Comparison of ENCODE assay signal across 8 cellular contexts in genomic region chr22:49929553-49929979, GRCh38. TPM values are rescaled to one million over a fixed set of nuclear protein-coding genes. Genes with fewer than 3 reads are reported as not detected.
DNase-seq lines count a peak whose midpoint lies in the region; ATAC-seq and TF ChIP-seq lines count a peak whose summit lies in the region.

No MANE protein-coding gene starts in this region.

- peaks cover 46% of the 10 kb centered on the region for H3K36me3 Mint-ChIP-seq in Calu3 (ENCODE audit: insufficient read depth, unreplicated experiment)

- H3K4me3 ChIP-seq in SK-N-SH (ENCODE audit: low read depth in 2 of 2, low read length in 1 of 2) (no peak overlapping the region), right atrium auricular region (peak overlapping the region in 1 of 2 donors; percentile 18)

- peak; percentile 92 for TF ChIP-seq CTCF in Calu3 (IDR thresholded peaks at IDR 0.05; ENCODE audit: unreplicated experiment)
- TF ChIP-seq CTCF in SK-N-SH (IDR thresholded peaks at IDR 0.05) = peak; percentile 66
- peak; percentile 94 to 98 for TF ChIP-seq CTCF in right atrium auricular region (IDR thresholded peaks at IDR 0.05)

- no peak overlapping the region for H2AFZ ChIP-seq in SK-N-SH (ENCODE audit: low read depth)

- H3K27ac Mint-ChIP-seq in Calu3 (ENCODE audit: unreplicated experiment) = no peak overlapping the region

- no peak for TF ChIP-seq EP300 in SK-N-SH (IDR thresholded peaks at IDR 0.05; ENCODE audit: borderline replicate concordance in 1 of 2, low read depth in 1 of 2, low read length in 1 of 2)

- DNase-seq in Calu3 (peak; percentile 89), SK-N-SH (peak; percentile 97), right atrium auricular region (ENCODE audit: low spot score) (no peak), A172 (ENCODE audit: low spot score) (no peak), Ammon's horn (ENCODE audit: low spot score) (no peak)
- peak; percentile 82 for DNase-seq in activated naive CD4-positive, alpha-beta T cell treated with anti-CD3 and anti-CD28 coated beads, Interleukin-2, amount 50 U/mL, for 16 hours
- DNase-seq in stimulated activated CD4-positive, alpha-beta T cell treated with anti-CD3 and anti-CD28 coated beads, Interleukin-15, amount 100 ng/mL, for 48 hours (ENCODE audit: low read depth in 2 of 2) = peak; percentile 45 to 74

- H3K27me3 Mint-ChIP-seq in Calu3 (ENCODE audit: unreplicated experiment) = no peaks in the 10 kb centered on the region

- H4K20me1 ChIP-seq in SK-N-SH (ENCODE audit: insufficient read depth) = no peaks in the 10 kb centered on the region

- intact Hi-C loops in Calu3 (cut with micrococcal nuclease; ENCODE audit: unreplicated experiment) = no loop called here

- no peaks in the 10 kb centered on the region for H3K9me3 Mint-ChIP-seq in Calu3 (ENCODE audit: low read depth, unreplicated experiment)

- no peaks in the 10 kb centered on the region for H3K79me2 ChIP-seq in SK-N-SH (ENCODE audit: insufficient read depth)

- POLR2A ChIA-PET in SK-N-SH (lab: Yijun Ruan, JAX) = no interaction called here

- WGBS in SK-N-SH (ENCODE audit: low lambda C conversion rate) = 29% methylated on average over 2 of the region's 42 CpGs

- no peaks in the 10 kb centered on the region for H3F3A ChIP-seq in SK-N-SH (replicated peaks; ENCODE audit: insufficient read depth)

- no peak overlapping the region for H3K9ac ChIP-seq in SK-N-SH

- H3K36me3 ChIP-seq in SK-N-SH (replicated peaks in 1 of 2; ENCODE audit: control insufficient read depth in 1 of 2, insufficient read depth in 2 of 2, low read length in 1 of 2) = peaks cover 0 to 5% of the 10 kb centered on the region in 2 experiments
- peaks cover 11% of the 10 kb centered on the region for H3K36me3 ChIP-seq in right atrium auricular region

- H3K9me3 ChIP-seq in SK-N-SH = no peaks in the 10 kb centered on the region
- no peaks in the 10 kb centered on the region for H3K9me3 ChIP-seq in right atrium auricular region

- no TSS peak for BruUV-seq in Calu3 (replicated peaks; lab: Mats Ljungman, UMichigan)

- ATAC-seq in HG02571 (IDR thresholded peaks at IDR 0.05; ENCODE audit: unreplicated experiment) = peak; percentile 39

- peaks cover 0 to 26% of the 10 kb centered on the region in 2 experiments; a peak in 1 of 4 replicates for H3K4me1 ChIP-seq in SK-N-SH (ENCODE audit: control insufficient read depth in 1 of 2, insufficient read depth in 2 of 2, low read depth in 1 of 2, low read length in 1 of 2)
- peaks cover 0 to 56% of the 10 kb centered on the region in 2 donors for H3K4me1 ChIP-seq in right atrium auricular region

- H3K4me2 ChIP-seq in SK-N-SH = no peak overlapping the region

- H3K4me3 Mint-ChIP-seq in Calu3 (ENCODE audit: low read depth, unreplicated experiment) = no peak overlapping the region

- peaks cover 27% of the 10 kb centered on the region for H3K4me1 Mint-ChIP-seq in Calu3 (ENCODE audit: low read depth, unreplicated experiment)

- peak; percentile 82 for TF ChIP-seq RAD21 in SK-N-SH (IDR thresholded peaks at IDR 0.05; ENCODE audit: low read length)

- no peaks in the 10 kb centered on the region for H3K27me3 ChIP-seq in SK-N-SH (ENCODE audit: insufficient read depth)
- H3K27me3 ChIP-seq in right atrium auricular region = peaks cover 0 to 4% of the 10 kb centered on the region in 2 donors

- CTCF ChIA-PET in Calu3 (lab: Charles Lee) = interaction anchor here (1.7 to 2.8 kb wide), 5 partner anchors 23 to 100 kb away, joined by 8 to 46 read pairs (median 16); no protein-coding TSS in a partner anchor
- CTCF ChIA-PET in SK-N-SH (lab: Yijun Ruan, JAX) = interaction anchor here (0.6 to 5.2 kb wide), 23 partner anchors 9 to 272 kb away, joined by 3 to 88 read pairs (median 5); partner anchors contain the start of genes ALG12 and CRELD2

- no peaks in the 10 kb centered on the region for H3K9me2 ChIP-seq in SK-N-SH

- no peak overlapping the region for H3K27ac ChIP-seq in SK-N-SH (ENCODE audit: low read depth in 2 of 2, low read length in 1 of 2)
- H3K27ac ChIP-seq in right atrium auricular region = no peak overlapping the region

TF ChIP-seq in SK-N-SH, 30 proteins besides CTCF, POLR2A, EP300 and RAD21:
- TF ChIP-seq MAX (IDR thresholded peaks at IDR 0.05; ENCODE audit: low read depth) (no peak), SMC3 (IDR thresholded peaks at IDR 0.05; ENCODE audit: low read depth, low read length) (peak; percentile 81)

RNA-seq across cellular contexts. Expression of gene CRELD2, which starts 11.1 kb away (rescaled TPM):
- 57.8 and 64.6 TPM in 2 replicates for total RNA-seq in Calu3 (2022)
- polyA plus RNA-seq in SK-N-SH (2012; rRNA removed) = 92.5 and 113 TPM in 2 replicates
- polyA plus RNA-seq in SK-N-SH (2012; cell fraction: cytosol; rRNA removed) = 66.3 and 80.8 TPM in 2 replicates
- 104 and 142 TPM in 2 replicates for polyA plus RNA-seq in SK-N-SH (2012; cell fraction: nucleus; rRNA removed)
- total RNA-seq in right atrium auricular region = 10 to 100 TPM; 16.1 to 28.5 TPM
- total RNA-seq in A172 (2014; rRNA removed; shearing (Covaris generic)) = 41.9 and 48.3 TPM in 2 replicates

RNA-seq across cellular contexts. Expression of gene ALG12, which starts 11.3 kb away (rescaled TPM):
- total RNA-seq in Calu3 (2022) = 25.4 and 27.0 TPM in 2 replicates
- polyA plus RNA-seq in SK-N-SH (2012; rRNA removed) = 7.5 and 9.9 TPM in 2 replicates
- 6.0 and 8.3 TPM in 2 replicates for polyA plus RNA-seq in SK-N-SH (2012; cell fraction: cytosol; rRNA removed)
- polyA plus RNA-seq in SK-N-SH (2012; cell fraction: nucleus; rRNA removed) = 23.2 and 25.7 TPM in 2 replicates
- total RNA-seq in right atrium auricular region = 10 to 100 TPM; 19.7 to 19.8 TPM
- 8.8 and 10.4 TPM in 2 replicates for total RNA-seq in A172 (2014; rRNA removed; shearing (Covaris generic))

RNA-seq across cellular contexts. Expression of gene PIM3, which starts 31.0 kb away (rescaled TPM):
- total RNA-seq in Calu3 (2022) = 86.3 and 97.3 TPM in 2 replicates
- 9.9 and 15.3 TPM in 2 replicates for polyA plus RNA-seq in SK-N-SH (2012; rRNA removed)
- polyA plus RNA-seq in SK-N-SH (2012; cell fraction: cytosol; rRNA removed) = 6.3 and 10.1 TPM in 2 replicates
- polyA plus RNA-seq in SK-N-SH (2012; cell fraction: nucleus; rRNA removed) = 22.4 and 23.7 TPM in 2 replicates
- 10 to 100 TPM; 64.5 to 66.9 TPM for total RNA-seq in right atrium auricular region
- 41.7 and 48.7 TPM in 2 replicates for total RNA-seq in A172 (2014; rRNA removed; shearing (Covaris generic))

Comparison
In these comparisons a context has a peak if more than half of its experiments do, and no peak if none do; other contexts are left out.
1. DNase-seq: peak in Calu3 (single experiment), SK-N-SH (single experiment), activated naive CD4-positive, alpha-beta T cell treated with anti-CD3 and anti-CD28 coated beads, Interleukin-2, amount 50 U/mL, for 16 hours (single experiment) and stimulated activated CD4-positive, alpha-beta T cell treated with anti-CD3 and anti-CD28 coated beads, Interleukin-15, amount 100 ng/mL, for 48 hours (2 of 2); none in right atrium auricular region (single experiment), A172 (single experiment) and Ammon's horn (single experiment).
2. Peak in every context shown above with its lines, with median percentiles within 50 percentile points of each other: CTCF ChIP-seq.